In genomic region chrX:65581661-65582339, GRCh38 we compare ENCODE assay signal across 8 cellular contexts. TPM values are rescaled to one million over a fixed set of nuclear protein-coding genes. Genes with fewer than 3 reads are reported as not detected.
DNase-seq lines count a peak whose midpoint lies in the region; ATAC-seq, FAIRE-seq and TF ChIP-seq lines count a peak whose summit lies in the region.

No MANE protein-coding gene starts in this region.

- H3K27ac ChIP-seq in mammary epithelial cell (ENCODE audit: insufficient read depth, low read depth, low read length) (no peak overlapping the region), keratinocyte (ENCODE audit: control insufficient read depth, insufficient read depth, low read length) (no peak overlapping the region)

- H3K79me2 ChIP-seq in mammary epithelial cell (ENCODE audit: insufficient read depth, low read length), result no peaks in the 10 kb centered on the region
- no peaks in the 10 kb centered on the region for H3K79me2 ChIP-seq in keratinocyte (ENCODE audit: control insufficient read depth, insufficient read depth, low read length)

- H3K4me2 ChIP-seq in mammary epithelial cell (ENCODE audit: insufficient read depth, low read depth, low read length) (no peak overlapping the region), keratinocyte (ENCODE audit: control insufficient read depth, extremely low read depth, insufficient read depth, low read depth, low read length) (no peak overlapping the region)

- in situ Hi-C loops in mammary epithelial cell (cut with MboI; ENCODE audit: low sequenced_read_pairs in 2 of 2), result loop anchor here (10.0 to 25.0 kb wide), 3 partner anchors 403 to 1156 kb away; no protein-coding TSS in a partner anchor

- intact Hi-C loops in mammary epithelial cell (cut with micrococcal nuclease), result loop anchor here (1.0 kb wide), 4 partner anchors 14 to 1147 kb away; no protein-coding TSS in a partner anchor

- H3K9me3 ChIP-seq in mammary epithelial cell (replicated peaks; ENCODE audit: insufficient read depth, low read length), result no peaks in the 10 kb centered on the region
- no peaks in the 10 kb centered on the region for H3K9me3 ChIP-seq in keratinocyte (ENCODE audit: control insufficient read depth, low read depth, low read length)

- dilution Hi-C loops in mammary epithelial cell (cut with HindIII; ENCODE audit: low sequenced_read_pairs) (no loop called here), keratinocyte (cut with MboI; ENCODE audit: extremely low pct_ligation_motif_present, low sequenced_read_pairs) (no loop called here)

- H3K9ac ChIP-seq in mammary epithelial cell (ENCODE audit: insufficient read depth, low read length) (no peak overlapping the region), keratinocyte (ENCODE audit: control insufficient read depth, extremely low read depth, insufficient read depth, low read length) (no peak overlapping the region)

- H3K9me1 ChIP-seq in keratinocyte (ENCODE audit: control insufficient read depth, extremely low read depth, insufficient read depth, low read length), result no peaks in the 10 kb centered on the region

- no peak overlapping the region for H3K4me3 ChIP-seq in mammary epithelial cell (replicated peaks in 1 of 3; ENCODE audit: insufficient read depth in 1 of 3, low read depth in 2 of 3, low read length in 3 of 3)
- H3K4me3 ChIP-seq in keratinocyte (ENCODE audit: control insufficient read depth in 2 of 3, extremely low read depth in 1 of 3, insufficient read depth in 2 of 3, low read depth in 1 of 3, low read length in 3 of 3), result no peak overlapping the region

- ATAC-seq in GM18499 (IDR thresholded peaks at IDR 0.05; ENCODE audit: insufficient read depth, unreplicated experiment), result peak; percentile 92
- ATAC-seq in HG02852 (IDR thresholded peaks at IDR 0.05; ENCODE audit: unreplicated experiment), result peak; percentile 77

- H2AFZ ChIP-seq in mammary epithelial cell (ENCODE audit: low read depth, low read length), result peak overlapping the region; percentile 27
- H2AFZ ChIP-seq in keratinocyte (ENCODE audit: control insufficient read depth, low read length), result no peak overlapping the region

- H4K20me1 ChIP-seq in mammary epithelial cell (ENCODE audit: insufficient read depth, low read length), result no peaks in the 10 kb centered on the region
- H4K20me1 ChIP-seq in keratinocyte (ENCODE audit: control insufficient read depth, extremely low read depth, insufficient read depth, low read length), result no peaks in the 10 kb centered on the region

- peak; percentile 77 for FAIRE-seq in keratinocyte (lab: Jason Lieb, UNC)

- TSS peak; percentile 52 for BruUV-seq in mammary epithelial cell (replicated peaks; lab: Mats Ljungman, UMichigan)

- DNase-seq in AG08395 (ENCODE audit: low spot score) (peak; percentile 76), NCI-H1694 (lab: John Stamatoyannopoulos, UW) (peak; percentile 39), UCSD-AML1 (lab: John Stamatoyannopoulos, UW; ENCODE audit: unreplicated experiment) (peak; percentile 53), mammary epithelial cell (peak; percentile 49), keratinocyte (ENCODE audit: low read depth, low spot score) (no peak)
- DNase-seq in stimulated activated CD4-positive, alpha-beta T cell treated with anti-CD3 and anti-CD28 coated beads, Interleukin-4, amount 100 ng/mL, for 4 hours, result peak; percentile 24 to 34

- H3K27me3 ChIP-seq in mammary epithelial cell (ENCODE audit: insufficient read depth, low read length), result no peaks in the 10 kb centered on the region
- no peaks in the 10 kb centered on the region for H3K27me3 ChIP-seq in keratinocyte (ENCODE audit: control insufficient read depth, extremely low read depth, insufficient read depth, low read length)

- TF ChIP-seq CTCF in mammary epithelial cell (conservative IDR thresholded peaks at IDR 0.05 in 1 of 2, IDR thresholded peaks at IDR 0.05 in 1 of 2; ENCODE audit: extremely low read depth in 1 of 2, insufficient read depth in 1 of 2, low read depth in 1 of 2, low read length in 2 of 2) (peak; percentile 72 to 75), keratinocyte (optimal IDR thresholded peaks at IDR 0.05 in 1 of 3, IDR thresholded peaks at IDR 0.05 in 1 of 3, conservative IDR thresholded peaks at IDR 0.05 in 1 of 3; ENCODE audit: extremely low read depth in 1 of 3, insufficient read depth in 2 of 3, low read length in 3 of 3) (peak; percentile 65 to 87 (median 76))

- no peaks in the 10 kb centered on the region for H3K36me3 ChIP-seq in mammary epithelial cell (ENCODE audit: insufficient read depth, low read length)
- no peaks in the 10 kb centered on the region for H3K36me3 ChIP-seq in keratinocyte (ENCODE audit: control insufficient read depth in 2 of 2, extremely low read depth in 1 of 2, insufficient read depth in 2 of 2, low read length in 2 of 2)

- H3K4me1 ChIP-seq in mammary epithelial cell (ENCODE audit: insufficient read depth, low read length) (no peaks in the 10 kb centered on the region), keratinocyte (ENCODE audit: control insufficient read depth, extremely low read depth, insufficient read depth, low read length) (peaks cover 4% of the 10 kb centered on the region)

- 23% methylated on average over 12 of the region's 12 CpGs for WGBS in mammary epithelial cell (ENCODE audit: low coverage, missing lambda C conversion rate)

- CTCF ChIA-PET in mammary epithelial cell (lab: Charles Lee; ENCODE audit: low non-redundant PET), result interaction anchor here (0.6 kb wide), 2 partner anchors 122 to 1150 kb away, joined by 4 to 10 read pairs; no protein-coding TSS in a partner anchor

RNA-seq across cellular contexts. Expression of gene LAS1L, which starts 47.2 kb away (rescaled TPM):
- 10 to 100 TPM; 12.0 to 37.2 TPM for total RNA-seq in mammary epithelial cell
- polyA plus RNA-seq in mammary epithelial cell (31.7 TPM), keratinocyte (40.4 to 44.8 TPM (median 41.1 TPM) in 3 replicates)
- polyA minus RNA-seq in mammary epithelial cell (43.9 TPM), keratinocyte (24.8 to 33.7 TPM (median 32.5 TPM) in 3 replicates)
- polyA plus RNA-seq in keratinocyte (2011; ENCODE audit: low read depth), result 19.9 TPM
- polyA plus RNA-seq in keratinocyte (2011; cell fraction: cytosol; rRNA removed), result 36.5 and 44.3 TPM in 2 replicates
- polyA plus RNA-seq in keratinocyte (2011; cell fraction: nucleus; rRNA removed), result 58.0 and 65.5 TPM in 2 replicates
- polyA plus RNA-seq in keratinocyte (2012; ENCODE audit: low replicate concordance), result 22.8 and 44.3 TPM in 2 replicates
- 18.2 TPM for polyA minus RNA-seq in keratinocyte (2011; cell fraction: cytosol; rRNA and poly(A)+ RNA removed)
- polyA minus RNA-seq in keratinocyte (2011; cell fraction: nucleus; rRNA and poly(A)+ RNA removed), result 16.9 and 26.8 TPM in 2 replicates
